Comparison of ENCODE assay signal across 8 cellular contexts in the genomic region with DNA sequence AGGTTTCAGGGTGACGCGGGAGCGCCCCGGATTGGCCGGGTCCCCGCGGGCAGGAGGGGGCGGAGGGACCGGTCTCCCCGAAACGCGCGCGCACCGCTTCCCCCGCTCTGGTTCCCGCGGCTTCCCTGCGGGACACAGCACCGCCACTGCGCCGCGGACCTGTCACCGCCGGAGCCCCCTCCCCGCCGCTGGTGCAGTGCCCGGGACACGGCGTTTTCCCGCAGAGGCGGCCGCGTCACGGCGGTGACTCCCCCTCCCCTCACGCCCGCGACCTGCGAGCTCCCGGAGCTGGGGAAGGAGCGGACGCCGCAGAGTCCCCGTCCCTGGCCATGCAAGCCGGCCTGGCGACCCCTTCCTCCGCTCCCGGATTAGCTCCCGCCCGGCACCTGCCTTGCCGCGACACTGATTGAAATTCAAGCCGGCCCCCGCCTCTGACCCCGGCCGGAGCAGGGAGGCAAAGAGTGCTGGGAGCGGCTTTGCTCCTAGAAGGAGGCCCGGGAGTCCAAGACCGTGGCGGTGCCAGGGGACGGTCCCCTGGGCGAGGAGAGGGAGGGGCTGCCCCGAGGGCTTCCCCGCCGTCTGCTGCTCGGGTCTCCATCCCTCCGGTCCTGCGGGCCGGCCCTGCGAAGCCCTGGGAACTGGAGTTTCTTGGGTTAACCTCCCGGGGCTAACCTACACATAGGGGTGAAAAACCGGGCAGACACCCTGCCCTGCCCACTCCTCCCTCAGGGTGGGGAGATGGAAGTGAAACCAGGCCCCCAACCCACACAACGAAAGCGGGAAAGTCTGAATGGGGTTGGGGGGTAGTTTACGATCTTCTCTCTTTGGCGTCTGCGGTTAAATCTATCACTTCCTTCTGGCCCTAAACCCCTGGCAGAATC. TPM values are rescaled to one million over a fixed set of nuclear protein-coding genes. Genes with fewer than 3 reads are reported as not detected.
DNase-seq lines count a peak whose midpoint lies in the region; ATAC-seq, FAIRE-seq and TF ChIP-seq lines count a peak whose summit lies in the region.

No MANE protein-coding gene starts in this region.

- CTCF ChIA-PET in H1 (lab: Charles Lee; ENCODE audit: partially characterized antibody) = interaction anchor here (0.8 to 6.5 kb wide), 7 partner anchors 12 to 54 kb away, joined by 3 to 61 read pairs (median 6); no protein-coding TSS in a partner anchor

- H3K14ac ChIP-seq in H1 (ENCODE audit: insufficient read length) = no peak overlapping the region

- no peak overlapping the region for H3K23ac ChIP-seq in H1 (ENCODE audit: insufficient read length)

- no peak overlapping the region for H4K5ac ChIP-seq in H1 (ENCODE audit: insufficient read length, low read depth, low read length)

- H3K4me2 ChIP-seq in H1 (ENCODE audit: insufficient read depth in 1 of 2, low read depth in 2 of 2, low read length in 2 of 2) (peak overlapping the region; percentile 91 to 92), neural cell (ENCODE audit: low read length) (peak overlapping the region; percentile 30)

- POLR2A ChIA-PET in H1 (lab: Charles Lee; ENCODE audit: partially characterized antibody) = interaction anchor here (0.7 to 2.4 kb wide), 6 partner anchors 8 to 63 kb away, joined by 3 to 13 read pairs (median 4); no protein-coding TSS in a partner anchor

- H3K4me1 ChIP-seq in HAP-1 (no peaks in the 10 kb centered on the region; the same call in none of the 2 replicates), H1 (replicated peaks in 1 of 4; ENCODE audit: control insufficient read depth in 3 of 4, insufficient read depth in 4 of 4, low read length in 3 of 4) (peaks cover 7 to 24% (median 16%) of the 10 kb centered on the region in 4 experiments)

- H2BK20ac ChIP-seq in H1 (ENCODE audit: low read length) = no peak overlapping the region

- TF ChIP-seq POLR2A in H1 (IDR thresholded peaks at IDR 0.05; ENCODE audit: control extremely low read depth in 1 of 2, low read depth in 2 of 2, low read length in 2 of 2) = no peak

- H3K36me3 ChIP-seq in HAP-1 (replicated peaks) = no peaks in the 10 kb centered on the region
- H3K36me3 ChIP-seq in H1 (ENCODE audit: control insufficient read depth in 2 of 4, insufficient read depth in 4 of 4, low read length in 3 of 4) = no peaks in the 10 kb centered on the region
- no peaks in the 10 kb centered on the region for H3K36me3 ChIP-seq in neural cell (ENCODE audit: insufficient read depth, low read length)

- in situ Hi-C loops in HAP-1 (cut with MboI; ENCODE audit: low sequenced_read_pairs) = no loop called here

- H2AFZ ChIP-seq in H1 (ENCODE audit: low read length) (no peak overlapping the region), neural cell (ENCODE audit: low read depth, low read length) (no peak overlapping the region)

- H3K9ac ChIP-seq in H1 (replicated peaks in 1 of 4; ENCODE audit: extremely low read depth in 1 of 4, low read depth in 3 of 4, low read length in 3 of 4) = peak overlapping the region in 1 of 4 experiments; percentile 8; a peak in 2 of 7 replicates
- H3K9ac ChIP-seq in neural cell (ENCODE audit: low read length) = peak overlapping the region; percentile 52

- H4K91ac ChIP-seq in H1 (replicated peaks; ENCODE audit: insufficient read length, low read length) = no peak overlapping the region

- no peak overlapping the region for H2BK5ac ChIP-seq in H1 (ENCODE audit: low read depth, low read length)

- H3K9me3 ChIP-seq in HAP-1 = no peaks in the 10 kb centered on the region
- H3K9me3 ChIP-seq in T-helper 17 cell (ENCODE audit: control insufficient read depth, low read length, poor library complexity, severe bottlenecking) = no peaks in the 10 kb centered on the region
- H3K9me3 ChIP-seq in H1 (ENCODE audit: insufficient read depth in 2 of 2, low read depth in 1 of 2, low read length in 1 of 2) = no peaks in the 10 kb centered on the region
- H3K9me3 ChIP-seq in neural cell (ENCODE audit: low read length) = no peaks in the 10 kb centered on the region

- H3K9me2 ChIP-seq in neural cell (ENCODE audit: insufficient read depth, low read length) = no peaks in the 10 kb centered on the region

- no peak for TF ChIP-seq EP300 in H1 (IDR thresholded peaks at IDR 0.05; ENCODE audit: borderline replicate concordance in 1 of 2, low read depth in 2 of 2, low read length in 2 of 2)
- TF ChIP-seq EP300 in neural cell (conservative IDR thresholded peaks at IDR 0.05; ENCODE audit: poor library complexity, severe bottlenecking) = no peak

- H2BK15ac ChIP-seq in H1 (ENCODE audit: low read length) = no peak overlapping the region

- peaks cover 13% of the 10 kb centered on the region for H3K79me1 ChIP-seq in H1 (ENCODE audit: low read depth, low read length)

- TF ChIP-seq RAD21 in H1 (IDR thresholded peaks at IDR 0.05 in 1 of 2, conservative IDR thresholded peaks at IDR 0.05 in 1 of 2; ENCODE audit: low read depth in 2 of 2, low read length in 2 of 2) (no peak; a peak in 1 of 4 replicates), neural cell (conservative IDR thresholded peaks at IDR 0.05) (no peak)

- H3K4me3 Mint-ChIP-seq in T-helper 17 cell = peak overlapping the region; percentile 89

- H3K4ac ChIP-seq in H1 (replicated peaks; ENCODE audit: insufficient read length, low read depth, low read length) = no peak overlapping the region

- H2BK12ac ChIP-seq in H1 (ENCODE audit: low read depth, low read length) = no peak overlapping the region

- peak overlapping the region; percentile 30 for H3K4me3 ChIP-seq in HAP-1
- H3K4me3 ChIP-seq in H1 (ENCODE audit: extremely low read depth in 1 of 4, insufficient read depth in 2 of 4, low read depth in 3 of 4, low read length in 4 of 4) = peak overlapping the region; percentile 42 to 87 (median 67)
- H3K4me3 ChIP-seq in neural cell (ENCODE audit: low read length) = peak overlapping the region; percentile 83

- TF ChIP-seq CTCF in H1 (IDR thresholded peaks at IDR 0.05; ENCODE audit: control extremely low read depth in 1 of 3, insufficient read depth in 1 of 3, low read depth in 1 of 3, low read length in 3 of 3) (no peak), neural cell (IDR thresholded peaks at IDR 0.05; ENCODE audit: poor library complexity, severe bottlenecking) (no peak)

- FAIRE-seq in H1 (lab: Jason Lieb, UNC) = no peak

- H3K79me2 ChIP-seq in H1 (ENCODE audit: control insufficient read depth in 1 of 2, insufficient read depth in 2 of 2, low read length in 2 of 2) = peaks cover 0 to 10% of the 10 kb centered on the region in 2 experiments; a peak in 1 of 4 replicates
- no peaks in the 10 kb centered on the region for H3K79me2 ChIP-seq in neural cell (replicated peaks; ENCODE audit: insufficient read depth, low read length)

- peak; percentile 45 for ATAC-seq in T-helper 17 cell

- H3K18ac ChIP-seq in H1 (ENCODE audit: extremely low read depth, low read length) = no peak overlapping the region; the same call in 1 of the 2 replicates

- DNase-seq in HAP-1 (ENCODE audit: low spot score in 2 of 2) (peak in 1 of 2 experiments; percentile 43), T-helper 17 cell (no peak), H1 (ENCODE audit: low read depth in 1 of 2, low spot score in 2 of 2) (peak in 1 of 2 experiments; percentile 85), SW480 (ENCODE audit: low spot score) (no peak), NCI-H345 (lab: John Stamatoyannopoulos, UW) (no peak), OCI-M1 (lab: John Stamatoyannopoulos, UW) (no peak), dermis blood vessel endothelial cell (no peak)

- 1% methylated on average over 53 of the region's 78 CpGs; no CpG with 5 or more reads in 1 of the 2 experiments for WGBS in H1 (ENCODE audit: extremely low coverage in 1 of 2, insufficient coverage in 1 of 2, insufficient read length in 1 of 2, insufficient replicate concordance in 2 of 2, low coverage in 1 of 2, low lambda C conversion rate in 2 of 2, missing lambda C conversion rate in 1 of 2), 2 experiments

- H3K36me3 Mint-ChIP-seq in T-helper 17 cell (ENCODE audit: low read depth) = peaks cover 4% of the 10 kb centered on the region

- H3K4me1 Mint-ChIP-seq in T-helper 17 cell = peaks cover 30% of the 10 kb centered on the region

- H3K27me3 ChIP-seq in HAP-1 (ENCODE audit: low read depth) (peaks cover 88% of the 10 kb centered on the region), H1 (replicated peaks in 1 of 4; ENCODE audit: control insufficient read depth in 3 of 4, extremely low read depth in 1 of 4, insufficient read depth in 3 of 4, low read length in 3 of 4) (peaks cover 0 to 34% (median 29%) of the 10 kb centered on the region in 4 experiments; a peak in 5 of 7 replicates), neural cell (ENCODE audit: insufficient read depth, low read depth, low read length) (peaks cover 30% of the 10 kb centered on the region)

- H3K27me3 Mint-ChIP-seq in T-helper 17 cell = peaks cover 60% of the 10 kb centered on the region

- peaks cover 17% of the 10 kb centered on the region; the same call in 1 of the 2 replicates for H3K23me2 ChIP-seq in H1 (ENCODE audit: low read depth, low read length)

- H4K20me1 ChIP-seq in H1 (replicated peaks in 1 of 2; ENCODE audit: control insufficient read depth in 1 of 2, insufficient read depth in 2 of 2, low read length in 2 of 2) (peaks cover 0 to 1% of the 10 kb centered on the region in 2 experiments), neural cell (ENCODE audit: insufficient read depth) (no peaks in the 10 kb centered on the region)

- H3K56ac ChIP-seq in H1 (replicated peaks; ENCODE audit: insufficient read length, low read depth, low read length) = no peak overlapping the region

- H2AK5ac ChIP-seq in H1 (ENCODE audit: low read depth, low read length) = no peak overlapping the region

- H3F3A ChIP-seq in neural cell (ENCODE audit: insufficient read depth, low read length, poor library complexity, severe bottlenecking) = no peaks in the 10 kb centered on the region

- no peak overlapping the region; the same call in 1 of the 2 replicates for H4K8ac ChIP-seq in H1 (ENCODE audit: extremely low read depth, insufficient read depth, low read length)

- no peak overlapping the region for H3K27ac ChIP-seq in H1 (ENCODE audit: low read depth, low read length)
- no peak overlapping the region for H3K27ac ChIP-seq in neural cell (ENCODE audit: low read length)

- no peak overlapping the region for H2BK120ac ChIP-seq in H1 (replicated peaks; ENCODE audit: low read depth, low read length)

- no peak overlapping the region for H3K27ac Mint-ChIP-seq in T-helper 17 cell

TF ChIP-seq in neural cell, 6 proteins besides CTCF, POLR2A, EP300 and RAD21 (continues in another document):
- TF ChIP-seq SMC3 (conservative IDR thresholded peaks at IDR 0.05; ENCODE audit: poor library complexity) = no peak

RNA-seq across cellular contexts. Expression of a gene that starts 1.0 kb away (rescaled TPM):
- total RNA-seq in T-helper 17 cell (under 1 TPM; 0.10 to 0.15 TPM), dermis blood vessel endothelial cell (0.05 TPM in 1 of 2 replicates, not detected in the other)
- 11.8 and 12.2 TPM in 2 replicates for total RNA-seq in H1 (2021; fragmentation: NEBNext Ultra II Directional; extraction: Animal tissue kit (Norgen Biotek cat#: 25700))
- polyA plus RNA-seq in H1 (2011; rRNA removed) (9.6 and 15.9 TPM in 2 replicates), neural cell (0.25 and 0.50 TPM in 2 replicates)
- 12.9 TPM for polyA plus RNA-seq in H1 (2011; cell fraction: cytosol; rRNA removed)
- polyA plus RNA-seq in H1 (2011; cell fraction: nucleus; rRNA removed) = 19.8 TPM
- 10.2 to 14.8 TPM (median 13.4 TPM) in 4 replicates for polyA plus RNA-seq in H1 (2012, experiment 1 of 2)
- 8.6 TPM for polyA plus RNA-seq in H1 (2012, experiment 2 of 2)
- polyA plus RNA-seq in H1 (2013, experiment 1 of 2) = 2.7 TPM
- polyA plus RNA-seq in H1 (2013, experiment 2 of 2) = 2.7 TPM
- 15.4 and 19.0 TPM in 2 replicates for polyA minus RNA-seq in H1 (2011; rRNA and poly(A)+ RNA removed)
- 8.8 TPM for polyA minus RNA-seq in H1 (2011; cell fraction: cytosol; rRNA and poly(A)+ RNA removed)
- polyA minus RNA-seq in H1 (2011; cell fraction: nucleus; rRNA and poly(A)+ RNA removed) = 12.4 TPM
- polyA minus RNA-seq in neural cell = 0.69 and 0.97 TPM in 2 replicates

Comparison
In these comparisons a context has a peak if more than half of its experiments do, and no peak if none do; other contexts are left out.
1. H3K4me3 ChIP-seq: peak in every context shown above with its lines; median percentile 83 in neural cell; 67 in H1; 30 in HAP-1.
2. RNA of a gene that starts 1.0 kb away (total RNA-seq): 11.8 to 12.2 TPM in H1; 0.10 to 0.15 TPM in T-helper 17 cell and 0.05 TPM in dermis blood vessel endothelial cell; every median in the first group is over 10 times any median in the second.